Comparison of ENCODE assay signal across 8 cellular contexts in genomic region chr11:37504066-37504611, GRCh38.
DNase-seq lines count a peak whose midpoint lies in the region; ATAC-seq and TF ChIP-seq lines count a peak whose summit lies in the region.

No MANE protein-coding gene starts in this region.

- peak overlapping the region; percentile 86 for H2BK5ac ChIP-seq in mesenchymal stem cell (ENCODE audit: low read depth, low read length, poor library complexity, severe bottlenecking)

- TF ChIP-seq CTCF in AG04449 (IDR thresholded peaks at IDR 0.05; ENCODE audit: insufficient read depth, low read length, missing control alignments) = no peak
- no peak for TF ChIP-seq CTCF in stomach (IDR thresholded peaks at IDR 0.05)

- CTCF ChIA-PET in AG04449 (lab: Yijun Ruan, JAX) = no interaction called here

- no peak for TF ChIP-seq EP300 in stomach (IDR thresholded peaks at IDR 0.05)

- no peak overlapping the region for H2BK120ac ChIP-seq in mesenchymal stem cell (ENCODE audit: low read depth, low read length)

- ATAC-seq in GM19351 (IDR thresholded peaks at IDR 0.05; ENCODE audit: unreplicated experiment) = peak; percentile 88
- ATAC-seq in HG03135 (IDR thresholded peaks at IDR 0.05; ENCODE audit: unreplicated experiment) = peak; percentile 95

- no peak overlapping the region for H4K91ac ChIP-seq in mesenchymal stem cell (ENCODE audit: low read length)

- no peak overlapping the region for H3K23ac ChIP-seq in mesenchymal stem cell (ENCODE audit: low read length in 2 of 2)

- no peak overlapping the region for H2BK15ac ChIP-seq in mesenchymal stem cell (ENCODE audit: low read depth, poor library complexity, severe bottlenecking)

- intact Hi-C loops in stomach (cut with DNase I; ENCODE audit: low total_unique reads) = no loop called here

- H3K14ac ChIP-seq in mesenchymal stem cell (ENCODE audit: low read length in 2 of 2) = no peak overlapping the region

- POLR2A ChIA-PET in AG04449 (lab: Yijun Ruan, JAX) = interaction anchor here (0.5 to 0.6 kb wide), 2 partner anchors 235 to 539 kb away, joined by 3 read pairs; no protein-coding TSS in a partner anchor

- 15% methylated on average over 1 of the region's 3 CpGs for WGBS in mesenchymal stem cell
- whole genome bisulfite sequencing in stomach, 5 donors = 56 to 71% (median 65%) methylated on average over 3 of the region's 3 CpGs

- no peak overlapping the region for H3K4ac ChIP-seq in mesenchymal stem cell (ENCODE audit: low read depth in 1 of 2, low read length in 2 of 2)

- H3K4me3 ChIP-seq in AG04449 (ENCODE audit: low read depth, low read length) (no peak overlapping the region), mesenchymal stem cell (ENCODE audit: insufficient read depth in 1 of 2, low read depth in 1 of 2, low read length in 2 of 2) (peak overlapping the region in 1 of 2 experiments; percentile 57), stomach (no peak overlapping the region)
- no peak overlapping the region for H3K4me3 ChIP-seq in effector memory CD4-positive, alpha-beta T cell (ENCODE audit: insufficient read depth, low read depth, low read length, poor library complexity, severe bottlenecking)

- no peak overlapping the region for H2BK12ac ChIP-seq in mesenchymal stem cell (ENCODE audit: low read length in 2 of 2)

- no peaks in the 10 kb centered on the region for H3K4me1 ChIP-seq in mesenchymal stem cell (ENCODE audit: control insufficient read depth, insufficient read depth, low read depth, low read length)
- H3K4me1 ChIP-seq in stomach = no peaks in the 10 kb centered on the region
- H3K4me1 ChIP-seq in effector memory CD4-positive, alpha-beta T cell (ENCODE audit: control insufficient read depth, insufficient read depth, low read length, poor library complexity, severe bottlenecking) = no peaks in the 10 kb centered on the region

- H4K8ac ChIP-seq in mesenchymal stem cell (ENCODE audit: low read length) = no peak overlapping the region

- H3K79me1 ChIP-seq in mesenchymal stem cell (replicated peaks; ENCODE audit: low read length, poor library complexity, severe bottlenecking) = no peaks in the 10 kb centered on the region

- H3K36me3 ChIP-seq in mesenchymal stem cell (ENCODE audit: control insufficient read depth in 1 of 2, insufficient read depth in 2 of 2, low read depth in 1 of 2, low read length in 2 of 2) (no peaks in the 10 kb centered on the region), stomach (no peaks in the 10 kb centered on the region)
- no peaks in the 10 kb centered on the region for H3K36me3 ChIP-seq in effector memory CD4-positive, alpha-beta T cell (ENCODE audit: control insufficient read depth, insufficient read depth, low read length)

- H3K9me3 ChIP-seq in mesenchymal stem cell (ENCODE audit: control insufficient read depth, low read length) = no peaks in the 10 kb centered on the region
- H3K9me3 ChIP-seq in stomach = no peaks in the 10 kb centered on the region
- H3K9me3 ChIP-seq in effector memory CD4-positive, alpha-beta T cell (ENCODE audit: control insufficient read depth, low read length) = no peaks in the 10 kb centered on the region

- DNase-seq in AG04449 (ENCODE audit: low read depth, low spot score) (peak; percentile 66), SW 1271 (lab: John Stamatoyannopoulos, UW) (peak; percentile 25 to 81), mesenchymal stem cell (peak; percentile 80), stomach (no peak), DMS53 treated with DMSO at 0.1 percent for 48 hours (lab: John Stamatoyannopoulos, UW; ENCODE audit: unreplicated experiment) (no peak)
- no peak for DNase-seq in effector memory CD4-positive, alpha-beta T cell

- H2AFZ ChIP-seq in mesenchymal stem cell (ENCODE audit: low read depth, low read length) = no peak overlapping the region

- H3K4me2 ChIP-seq in mesenchymal stem cell (ENCODE audit: low read length, poor library complexity, severe bottlenecking) = peak overlapping the region; percentile 34

- H2AK5ac ChIP-seq in mesenchymal stem cell (ENCODE audit: low read length, severe bottlenecking) = peak overlapping the region; percentile 95

- peak overlapping the region; percentile 77 for H3K9ac ChIP-seq in mesenchymal stem cell (ENCODE audit: low read length)

- H3K27me3 ChIP-seq in mesenchymal stem cell (ENCODE audit: control insufficient read depth in 1 of 2, insufficient read depth in 1 of 2, low read length in 2 of 2) = no peaks in the 10 kb centered on the region
- no peaks in the 10 kb centered on the region for H3K27me3 ChIP-seq in stomach
- no peaks in the 10 kb centered on the region for H3K27me3 ChIP-seq in effector memory CD4-positive, alpha-beta T cell (replicated peaks; ENCODE audit: control insufficient read depth, insufficient read depth, low read length, poor library complexity, severe bottlenecking)

- no peak overlapping the region for H3K18ac ChIP-seq in mesenchymal stem cell (ENCODE audit: low read depth in 1 of 2, low read length in 2 of 2)

- H3K27ac ChIP-seq in mesenchymal stem cell (ENCODE audit: low read length, poor library complexity, severe bottlenecking) = peak overlapping the region; percentile 89
- H3K27ac ChIP-seq in stomach = no peak overlapping the region
- no peak overlapping the region for H3K27ac ChIP-seq in effector memory CD4-positive, alpha-beta T cell (ENCODE audit: insufficient read depth, low read length, poor library complexity, severe bottlenecking)

- TF ChIP-seq POLR2A in stomach (IDR thresholded peaks at IDR 0.05) = no peak

Comparison
In these comparisons a context has a peak if more than half of its experiments do, and no peak if none do; other contexts are left out.
1. DNase-seq: peak in AG04449 (single experiment), SW 1271 (2 of 2) and mesenchymal stem cell (single experiment); none in stomach (single experiment), DMS53 treated with DMSO at 0.1 percent for 48 hours (single experiment) and effector memory CD4-positive, alpha-beta T cell (0 of 3).